1 cellular context compared by ENCODE assay signal in the genomic region with DNA sequence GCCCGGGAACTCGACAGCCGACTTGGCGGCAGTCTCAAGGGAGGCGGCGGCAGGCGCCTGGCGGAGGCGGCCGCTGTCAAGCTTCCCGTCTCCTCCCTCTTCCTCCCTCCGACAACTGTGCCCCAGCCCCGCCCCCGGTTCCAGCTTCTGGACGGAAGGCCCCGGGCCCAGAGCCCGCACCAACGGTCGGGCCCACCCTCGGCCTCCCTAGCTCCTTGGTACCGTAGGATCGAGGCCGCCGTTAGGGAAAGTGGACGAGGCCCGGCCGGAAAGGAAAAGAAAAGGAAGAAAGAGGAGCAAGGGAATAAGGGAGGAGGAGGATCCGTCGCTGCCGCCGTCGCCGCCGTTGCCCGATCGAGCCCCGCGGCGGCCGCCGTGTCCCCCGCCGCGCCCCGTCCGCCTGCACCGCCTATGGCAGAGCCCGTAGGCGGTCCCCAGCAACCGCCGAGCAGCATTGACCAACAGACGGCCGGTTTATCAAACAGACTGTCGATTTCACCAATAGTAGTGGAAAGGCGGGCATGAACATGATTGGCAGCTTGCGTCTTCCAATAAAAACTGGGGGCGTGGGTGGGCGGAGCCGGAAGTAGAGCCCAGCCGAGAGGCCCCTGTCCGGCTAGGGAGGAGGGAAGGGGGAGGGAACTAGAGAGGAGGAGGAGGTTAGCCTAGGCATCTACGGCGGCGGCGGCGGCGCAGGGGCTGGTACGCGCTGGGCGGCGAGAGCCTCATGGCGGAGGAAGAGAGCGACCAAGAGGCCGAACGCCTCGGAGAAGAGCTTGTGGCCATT.
TF ChIP-seq lines count a peak whose summit lies in the region.

A gene with protein sequence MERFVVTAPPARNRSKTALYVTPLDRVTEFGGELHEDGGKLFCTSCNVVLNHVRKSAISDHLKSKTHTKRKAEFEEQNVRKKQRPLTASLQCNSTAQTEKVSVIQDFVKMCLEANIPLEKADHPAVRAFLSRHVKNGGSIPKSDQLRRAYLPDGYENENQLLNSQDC (minus strand): TSS at position 413 of the 787 bp plus-strand sequence. CDS start 3,029 bp downstream, outside the sequence.
A gene (plus strand): TSS at position 663 of the 787 bp plus-strand sequence. CDS start 65 bp downstream, at position 728.

TF ChIP-seq in HepG2, 621 proteins besides CTCF, POLR2A, EP300 and RAD21 (continued from another document and continues in another):
- TF ChIP-seq, protein P1, sequence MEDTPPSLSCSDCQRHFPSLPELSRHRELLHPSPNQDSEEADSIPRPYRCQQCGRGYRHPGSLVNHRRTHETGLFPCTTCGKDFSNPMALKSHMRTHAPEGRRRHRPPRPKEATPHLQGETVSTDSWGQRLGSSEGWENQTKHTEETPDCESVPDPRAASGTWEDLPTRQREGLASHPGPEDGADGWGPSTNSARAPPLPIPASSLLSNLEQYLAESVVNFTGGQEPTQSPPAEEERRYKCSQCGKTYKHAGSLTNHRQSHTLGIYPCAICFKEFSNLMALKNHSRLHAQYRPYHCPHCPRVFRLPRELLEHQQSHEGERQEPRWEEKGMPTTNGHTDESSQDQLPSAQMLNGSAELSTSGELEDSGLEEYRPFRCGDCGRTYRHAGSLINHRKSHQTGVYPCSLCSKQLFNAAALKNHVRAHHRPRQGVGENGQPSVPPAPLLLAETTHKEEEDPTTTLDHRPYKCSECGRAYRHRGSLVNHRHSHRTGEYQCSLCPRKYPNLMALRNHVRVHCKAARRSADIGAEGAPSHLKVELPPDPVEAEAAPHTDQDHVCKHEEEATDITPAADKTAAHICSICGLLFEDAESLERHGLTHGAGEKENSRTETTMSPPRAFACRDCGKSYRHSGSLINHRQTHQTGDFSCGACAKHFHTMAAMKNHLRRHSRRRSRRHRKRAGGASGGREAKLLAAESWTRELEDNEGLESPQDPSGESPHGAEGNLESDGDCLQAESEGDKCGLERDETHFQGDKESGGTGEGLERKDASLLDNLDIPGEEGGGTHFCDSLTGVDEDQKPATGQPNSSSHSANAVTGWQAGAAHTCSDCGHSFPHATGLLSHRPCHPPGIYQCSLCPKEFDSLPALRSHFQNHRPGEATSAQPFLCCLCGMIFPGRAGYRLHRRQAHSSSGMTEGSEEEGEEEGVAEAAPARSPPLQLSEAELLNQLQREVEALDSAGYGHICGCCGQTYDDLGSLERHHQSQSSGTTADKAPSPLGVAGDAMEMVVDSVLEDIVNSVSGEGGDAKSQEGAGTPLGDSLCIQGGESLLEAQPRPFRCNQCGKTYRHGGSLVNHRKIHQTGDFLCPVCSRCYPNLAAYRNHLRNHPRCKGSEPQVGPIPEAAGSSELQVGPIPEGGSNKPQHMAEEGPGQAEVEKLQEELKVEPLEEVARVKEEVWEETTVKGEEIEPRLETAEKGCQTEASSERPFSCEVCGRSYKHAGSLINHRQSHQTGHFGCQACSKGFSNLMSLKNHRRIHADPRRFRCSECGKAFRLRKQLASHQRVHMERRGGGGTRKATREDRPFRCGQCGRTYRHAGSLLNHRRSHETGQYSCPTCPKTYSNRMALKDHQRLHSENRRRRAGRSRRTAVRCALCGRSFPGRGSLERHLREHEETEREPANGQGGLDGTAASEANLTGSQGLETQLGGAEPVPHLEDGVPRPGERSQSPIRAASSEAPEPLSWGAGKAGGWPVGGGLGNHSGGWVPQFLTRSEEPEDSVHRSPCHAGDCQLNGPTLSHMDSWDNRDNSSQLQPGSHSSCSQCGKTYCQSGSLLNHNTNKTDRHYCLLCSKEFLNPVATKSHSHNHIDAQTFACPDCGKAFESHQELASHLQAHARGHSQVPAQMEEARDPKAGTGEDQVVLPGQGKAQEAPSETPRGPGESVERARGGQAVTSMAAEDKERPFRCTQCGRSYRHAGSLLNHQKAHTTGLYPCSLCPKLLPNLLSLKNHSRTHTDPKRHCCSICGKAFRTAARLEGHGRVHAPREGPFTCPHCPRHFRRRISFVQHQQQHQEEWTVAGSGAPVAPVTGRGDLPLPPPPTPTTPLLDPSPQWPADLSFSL (CRISPR knock-in tag; IDR thresholded peaks at IDR 0.05) = no peak
- TF ChIP-seq, protein P2, sequence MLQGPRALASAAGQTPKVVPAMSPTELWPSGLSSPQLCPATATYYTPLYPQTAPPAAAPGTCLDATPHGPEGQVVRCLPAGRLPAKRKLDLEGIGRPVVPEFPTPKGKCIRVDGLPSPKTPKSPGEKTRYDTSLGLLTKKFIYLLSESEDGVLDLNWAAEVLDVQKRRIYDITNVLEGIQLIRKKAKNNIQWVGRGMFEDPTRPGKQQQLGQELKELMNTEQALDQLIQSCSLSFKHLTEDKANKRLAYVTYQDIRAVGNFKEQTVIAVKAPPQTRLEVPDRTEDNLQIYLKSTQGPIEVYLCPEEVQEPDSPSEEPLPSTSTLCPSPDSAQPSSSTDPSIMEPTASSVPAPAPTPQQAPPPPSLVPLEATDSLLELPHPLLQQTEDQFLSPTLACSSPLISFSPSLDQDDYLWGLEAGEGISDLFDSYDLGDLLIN (CRISPR knock-in tag; IDR thresholded peaks at IDR 0.05; ENCODE audit: borderline replicate concordance) = no peak
- TF ChIP-seq ZNF337 (CRISPR knock-in tag; IDR thresholded peaks at IDR 0.05; ENCODE audit: borderline replicate concordance, low read depth) (no peak), GABPB1 (CRISPR knock-in tag; IDR thresholded peaks at IDR 0.05) (peak; percentile 96), KAT8 (CRISPR knock-in tag; IDR thresholded peaks at IDR 0.05) (peak; percentile 89), HDAC1 (CRISPR knock-in tag; IDR thresholded peaks at IDR 0.05) (peak; percentile 73), ZNF773 (CRISPR knock-in tag; IDR thresholded peaks at IDR 0.05; ENCODE audit: borderline replicate concordance) (0 out of 2 replicates have a peak, but pooled peaks have one; percentile 45), ZNF670 (CRISPR knock-in tag; IDR thresholded peaks at IDR 0.05; ENCODE audit: borderline replicate concordance) (peak; percentile 77; the same call in 1 of the 2 replicates), HNRNPL (IDR thresholded peaks at IDR 0.05; ENCODE audit: low read depth, low read length) (no peak; the same call in 1 of the 2 replicates), ZNF30 (CRISPR knock-in tag; IDR thresholded peaks at IDR 0.05) (no peak), KDM5A (IDR thresholded peaks at IDR 0.05; ENCODE audit: borderline replicate concordance, low read length) (no peak), ZNF343 (CRISPR knock-in tag; IDR thresholded peaks at IDR 0.05) (peak; percentile 37; the same call in 1 of the 2 replicates), ZBTB7B (CRISPR knock-in tag; IDR thresholded peaks at IDR 0.05) (no peak), ZNF326 (CRISPR knock-in tag; IDR thresholded peaks at IDR 0.05; ENCODE audit: borderline replicate concordance) (no peak), MEIS2 (CRISPR knock-in tag; IDR thresholded peaks at IDR 0.05) (0 out of 2 replicates have a peak, but pooled peaks have one; percentile 46), ZNF235 (CRISPR knock-in tag; IDR thresholded peaks at IDR 0.05; ENCODE audit: borderline replicate concordance) (0 out of 2 replicates have a peak, but pooled peaks have one; percentile 64), ZNF878 (CRISPR knock-in tag; IDR thresholded peaks at IDR 0.05) (peak; percentile 74; the same call in 1 of the 2 replicates), NFKB2 (CRISPR knock-in tag; IDR thresholded peaks at IDR 0.05; ENCODE audit: borderline replicate concordance) (peak; percentile 76; the same call in 1 of the 2 replicates), KMT2A (CRISPR knock-in tag; IDR thresholded peaks at IDR 0.05) (peak; percentile 67; the same call in 1 of the 2 replicates), IRX3 (CRISPR knock-in tag; IDR thresholded peaks at IDR 0.05; ENCODE audit: borderline replicate concordance, low read depth) (peak; percentile 88; the same call in 1 of the 2 replicates), MTF2 (CRISPR knock-in tag; IDR thresholded peaks at IDR 0.05; ENCODE audit: borderline replicate concordance) (no peak; the same call in 1 of the 2 replicates), SNAI1 (CRISPR knock-in tag; IDR thresholded peaks at IDR 0.05; ENCODE audit: borderline replicate concordance) (0 out of 2 replicates have a peak, but pooled peaks have one; percentile 24), HDAC2 (CRISPR knock-in tag; IDR thresholded peaks at IDR 0.05) (peak; percentile 14; the same call in 1 of the 2 replicates), ELF1 (CRISPR knock-in tag; IDR thresholded peaks at IDR 0.05) (peak; percentile 93), ZNF451 (CRISPR knock-in tag; IDR thresholded peaks at IDR 0.05) (no peak; the same call in 1 of the 2 replicates), ZNF496 (CRISPR knock-in tag; IDR thresholded peaks at IDR 0.05; ENCODE audit: insufficient replicate concordance) (no peak), RBFOX2 (IDR thresholded peaks at IDR 0.05; ENCODE audit: low read depth, low read length) (peak; percentile 98)
- TF ChIP-seq, protein P3, sequence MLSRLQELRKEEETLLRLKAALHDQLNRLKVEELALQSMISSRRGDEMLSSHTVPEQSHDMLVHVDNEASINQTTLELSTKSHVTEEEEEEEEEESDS (CRISPR knock-in tag; IDR thresholded peaks at IDR 0.05; ENCODE audit: borderline replicate concordance) = no peak
- TF ChIP-seq, protein P4, sequence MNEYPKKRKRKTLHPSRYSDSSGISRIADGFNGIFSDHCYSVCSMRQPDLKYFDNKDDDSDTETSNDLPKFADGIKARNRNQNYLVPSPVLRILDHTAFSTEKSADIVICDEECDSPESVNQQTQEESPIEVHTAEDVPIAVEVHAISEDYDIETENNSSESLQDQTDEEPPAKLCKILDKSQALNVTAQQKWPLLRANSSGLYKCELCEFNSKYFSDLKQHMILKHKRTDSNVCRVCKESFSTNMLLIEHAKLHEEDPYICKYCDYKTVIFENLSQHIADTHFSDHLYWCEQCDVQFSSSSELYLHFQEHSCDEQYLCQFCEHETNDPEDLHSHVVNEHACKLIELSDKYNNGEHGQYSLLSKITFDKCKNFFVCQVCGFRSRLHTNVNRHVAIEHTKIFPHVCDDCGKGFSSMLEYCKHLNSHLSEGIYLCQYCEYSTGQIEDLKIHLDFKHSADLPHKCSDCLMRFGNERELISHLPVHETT (CRISPR knock-in tag; conservative IDR thresholded peaks at IDR 0.05) = peak; percentile 34; the same call in 1 of the 2 replicates
- TF ChIP-seq, protein P5, sequence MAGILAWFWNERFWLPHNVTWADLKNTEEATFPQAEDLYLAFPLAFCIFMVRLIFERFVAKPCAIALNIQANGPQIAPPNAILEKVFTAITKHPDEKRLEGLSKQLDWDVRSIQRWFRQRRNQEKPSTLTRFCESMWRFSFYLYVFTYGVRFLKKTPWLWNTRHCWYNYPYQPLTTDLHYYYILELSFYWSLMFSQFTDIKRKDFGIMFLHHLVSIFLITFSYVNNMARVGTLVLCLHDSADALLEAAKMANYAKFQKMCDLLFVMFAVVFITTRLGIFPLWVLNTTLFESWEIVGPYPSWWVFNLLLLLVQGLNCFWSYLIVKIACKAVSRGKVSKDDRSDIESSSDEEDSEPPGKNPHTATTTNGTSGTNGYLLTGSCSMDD (CRISPR knock-in tag; IDR thresholded peaks at IDR 0.05) = no peak
- TF ChIP-seq, protein P6, sequence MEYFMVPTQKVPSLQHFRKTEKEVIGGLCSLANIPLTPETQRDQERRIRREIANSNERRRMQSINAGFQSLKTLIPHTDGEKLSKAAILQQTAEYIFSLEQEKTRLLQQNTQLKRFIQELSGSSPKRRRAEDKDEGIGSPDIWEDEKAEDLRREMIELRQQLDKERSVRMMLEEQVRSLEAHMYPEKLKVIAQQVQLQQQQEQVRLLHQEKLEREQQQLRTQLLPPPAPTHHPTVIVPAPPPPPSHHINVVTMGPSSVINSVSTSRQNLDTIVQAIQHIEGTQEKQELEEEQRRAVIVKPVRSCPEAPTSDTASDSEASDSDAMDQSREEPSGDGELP (IDR thresholded peaks at IDR 0.05; ENCODE audit: borderline replicate concordance, low read depth) = peak; percentile 60; the same call in 1 of the 2 replicates
- TF ChIP-seq, protein P7, sequence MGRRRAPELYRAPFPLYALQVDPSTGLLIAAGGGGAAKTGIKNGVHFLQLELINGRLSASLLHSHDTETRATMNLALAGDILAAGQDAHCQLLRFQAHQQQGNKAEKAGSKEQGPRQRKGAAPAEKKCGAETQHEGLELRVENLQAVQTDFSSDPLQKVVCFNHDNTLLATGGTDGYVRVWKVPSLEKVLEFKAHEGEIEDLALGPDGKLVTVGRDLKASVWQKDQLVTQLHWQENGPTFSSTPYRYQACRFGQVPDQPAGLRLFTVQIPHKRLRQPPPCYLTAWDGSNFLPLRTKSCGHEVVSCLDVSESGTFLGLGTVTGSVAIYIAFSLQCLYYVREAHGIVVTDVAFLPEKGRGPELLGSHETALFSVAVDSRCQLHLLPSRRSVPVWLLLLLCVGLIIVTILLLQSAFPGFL (CRISPR knock-in tag; IDR thresholded peaks at IDR 0.05) = no peak
- TF ChIP-seq, protein P8, sequence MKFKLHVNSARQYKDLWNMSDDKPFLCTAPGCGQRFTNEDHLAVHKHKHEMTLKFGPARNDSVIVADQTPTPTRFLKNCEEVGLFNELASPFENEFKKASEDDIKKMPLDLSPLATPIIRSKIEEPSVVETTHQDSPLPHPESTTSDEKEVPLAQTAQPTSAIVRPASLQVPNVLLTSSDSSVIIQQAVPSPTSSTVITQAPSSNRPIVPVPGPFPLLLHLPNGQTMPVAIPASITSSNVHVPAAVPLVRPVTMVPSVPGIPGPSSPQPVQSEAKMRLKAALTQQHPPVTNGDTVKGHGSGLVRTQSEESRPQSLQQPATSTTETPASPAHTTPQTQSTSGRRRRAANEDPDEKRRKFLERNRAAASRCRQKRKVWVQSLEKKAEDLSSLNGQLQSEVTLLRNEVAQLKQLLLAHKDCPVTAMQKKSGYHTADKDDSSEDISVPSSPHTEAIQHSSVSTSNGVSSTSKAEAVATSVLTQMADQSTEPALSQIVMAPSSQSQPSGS (CRISPR knock-in tag; IDR thresholded peaks at IDR 0.05) = peak; percentile 18; the same call in 1 of the 2 replicates
- TF ChIP-seq, protein P9, sequence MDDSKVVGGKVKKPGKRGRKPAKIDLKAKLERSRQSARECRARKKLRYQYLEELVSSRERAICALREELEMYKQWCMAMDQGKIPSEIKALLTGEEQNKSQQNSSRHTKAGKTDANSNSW (CRISPR knock-in tag; IDR thresholded peaks at IDR 0.05; ENCODE audit: borderline replicate concordance) = no peak; the same call in 1 of the 2 replicates
